ENCODE assay signal across 1 cellular context in genomic region chr10:48670978-48671913, GRCh38.
A peak's percentile ranks its signal among the peaks of the same experiment; 100 is the strongest.
TF ChIP-seq lines count a peak whose summit lies in the region.

No MANE protein-coding gene starts in this region.

TF ChIP-seq in GM12878, 131 proteins besides CTCF, POLR2A, EP300 and RAD21 (continued from another document and continues in another):
- TF ChIP-seq SPI1 (IDR thresholded peaks at IDR 0.05; ENCODE audit: borderline replicate concordance, insufficient read depth, low read depth, low read length) (peak; percentile 58; the same call in 1 of the 2 replicates), SKIL (IDR thresholded peaks at IDR 0.05; ENCODE audit: low read depth, poor library complexity, severe bottlenecking) (no peak), EED (IDR thresholded peaks at IDR 0.05; ENCODE audit: low read depth) (peak; percentile 81; the same call in 1 of the 2 replicates), E2F4 (IDR thresholded peaks at IDR 0.05; ENCODE audit: low read depth, low read length) (no peak), BCL3 (IDR thresholded peaks at IDR 0.05; ENCODE audit: borderline replicate concordance, insufficient read depth, low read depth, low read length, poor library complexity, severe bottlenecking) (peak; percentile 39), CBX5 (IDR thresholded peaks at IDR 0.05; ENCODE audit: low read depth) (0 out of 2 replicates have a peak, but pooled peaks have one; percentile 81), POLR2AphosphoS5 (IDR thresholded peaks at IDR 0.05; ENCODE audit: low read length) (peak; percentile 79), SUZ12 (IDR thresholded peaks at IDR 0.05; ENCODE audit: unreplicated experiment) (no peak), RUNX3 (IDR thresholded peaks at IDR 0.05; ENCODE audit: low read length) (peak; percentile 68; the same call in 1 of the 2 replicates), SIX5 (IDR thresholded peaks at IDR 0.05; ENCODE audit: low read depth, low read length, severe bottlenecking) (no peak), ZBED1 (IDR thresholded peaks at IDR 0.05; ENCODE audit: borderline replicate concordance) (no peak), YY1 (IDR thresholded peaks at IDR 0.05; ENCODE audit: low read depth, low read length) (peak; percentile 70), CREB1 (IDR thresholded peaks at IDR 0.05; ENCODE audit: low read depth) (peak; percentile 78), ATF2 (IDR thresholded peaks at IDR 0.05; ENCODE audit: low read length) (no peak), KAT2A (conservative IDR thresholded peaks at IDR 0.05; ENCODE audit: control insufficient read depth, low read depth, low read length) (no peak), TCF7 (IDR thresholded peaks at IDR 0.05; ENCODE audit: borderline replicate concordance) (no peak), CUX1 (IDR thresholded peaks at IDR 0.05; ENCODE audit: insufficient replicate concordance, low read depth, low read length) (peak; percentile 36), ATF7 (IDR thresholded peaks at IDR 0.05; ENCODE audit: low read depth) (no peak), BMI1 (IDR thresholded peaks at IDR 0.05; ENCODE audit: borderline replicate concordance) (no peak), ZNF207 (IDR thresholded peaks at IDR 0.05; ENCODE audit: borderline replicate concordance) (peak; percentile 95), CREM (IDR thresholded peaks at IDR 0.05; ENCODE audit: low read depth) (peak; percentile 72), IRF3 (IDR thresholded peaks at IDR 0.05) (no peak), TCF3 (IDR thresholded peaks at IDR 0.05; ENCODE audit: borderline replicate concordance, insufficient read depth, low read depth, low read length) (peak; percentile 94), RELB (IDR thresholded peaks at IDR 0.05; ENCODE audit: low read depth) (peak; percentile 87), TBL1XR1 (IDR thresholded peaks at IDR 0.05; ENCODE audit: low read depth, low read length) (peak; percentile 44; the same call in 1 of the 2 replicates), NFXL1 (IDR thresholded peaks at IDR 0.05; ENCODE audit: borderline replicate concordance) (no peak), CEBPB (IDR thresholded peaks at IDR 0.05; ENCODE audit: borderline replicate concordance in 1 of 2, low read depth in 2 of 2, low read length in 2 of 2) (no peak), ZNF687 (IDR thresholded peaks at IDR 0.05) (peak; percentile 76; the same call in 1 of the 2 replicates), PRDM15 (CRISPR knock-in tag; IDR thresholded peaks at IDR 0.05) (no peak), IRF5 (IDR thresholded peaks at IDR 0.05; ENCODE audit: borderline replicate concordance) (no peak)
